ENCODE assay signal across 1 cellular context in genomic region chr19:2474232-2475017, GRCh38.
TF ChIP-seq lines count a peak whose summit lies in the region.

No MANE protein-coding gene starts in this region.

TF ChIP-seq in HepG2, 621 proteins besides CTCF, POLR2A, EP300 and RAD21 (continued from another document):
- TF ChIP-seq ARID4A (CRISPR knock-in tag; IDR thresholded peaks at IDR 0.05; ENCODE audit: borderline replicate concordance) (peak; percentile 63; the same call in 1 of the 2 replicates), ZNF605 (CRISPR knock-in tag; IDR thresholded peaks at IDR 0.05) (peak; percentile 46; the same call in 1 of the 2 replicates), ZFP36L1 (CRISPR knock-in tag; IDR thresholded peaks at IDR 0.05) (no peak)
